27 cellular contexts compared by ENCODE assay signal in genomic region chr10:112655722-112656121, GRCh38.
"Had no signal": no experiment of that assay in that cellular context is flagged by ENCODE, and none has a peak within 500 bp of the region (broad histone marks: within the 10 kb centered on the region; RNA-seq: fewer than 3 reads in every experiment).

No MANE protein-coding gene starts in this region.

- ATAC-seq: effector memory CD8-positive, alpha-beta T cell; esophagus mucosa; gastrocnemius medialis; heart right ventricle; left colon; left lung; left ventricle myocardium superior; lower lobe of right lung; mucosa of descending colon had no signal

- H3K36me3 ChIP-seq: colonic mucosa, esophagus squamous epithelium, gastrocnemius medialis, left lung, lower lobe of right lung had no signal

- H3K27me3 Mint-ChIP-seq: dendritic cell treated with granulocyte-macrophage colony-stimulating factor and Interleukin-4, amounts not matched to agents 40 ng/mL and 50 ng/mL, for 4 days; effector memory CD8-positive, alpha-beta T cell had no signal

- H3K9me3 Mint-ChIP-seq: dendritic cell treated with granulocyte-macrophage colony-stimulating factor and Interleukin-4, amounts not matched to agents 40 ng/mL and 50 ng/mL, for 4 days; effector memory CD8-positive, alpha-beta T cell; endodermal cell; mesothelial cell of epicardium had no signal

- H3K9me3 ChIP-seq: colonic mucosa, esophagus squamous epithelium, gastrocnemius medialis, left lung, lower lobe of right lung, mucosa of descending colon had no signal

- H3K27ac Mint-ChIP-seq: dendritic cell treated with granulocyte-macrophage colony-stimulating factor and Interleukin-4, amounts not matched to agents 40 ng/mL and 50 ng/mL, for 4 days; endodermal cell; mesothelial cell of epicardium had no signal

- H3K36me3 Mint-ChIP-seq: mesothelial cell of epicardium had no signal

- DNase-seq: colonic mucosa; cortex of kidney; effector CD8-positive, alpha-beta T cell; effector memory CD8-positive, alpha-beta T cell; endodermal cell; erythroblast; esophagus squamous epithelium; foreskin fibroblast; foreskin melanocyte; gastrocnemius medialis; glutamatergic neuron; head of caudate nucleus; heart right ventricle; hippocampal formation; islet precursor cell; kidney; kidney glomerular epithelial cell; left colon; left lung; left ventricle myocardium superior; lower lobe of right lung; mesenchymal stem cell; mucosa of descending colon had no signal

- H3K27me3 ChIP-seq: colonic mucosa, esophagus squamous epithelium, gastrocnemius medialis, heart right ventricle, left lung had no signal

- H3K4me3 Mint-ChIP-seq: dendritic cell treated with granulocyte-macrophage colony-stimulating factor and Interleukin-4, amounts not matched to agents 40 ng/mL and 50 ng/mL, for 4 days; effector memory CD8-positive, alpha-beta T cell; endodermal cell; mesothelial cell of epicardium had no signal

- H3K27ac ChIP-seq: colonic mucosa, epithelial cell of prostate, esophagus squamous epithelium, gastrocnemius medialis, heart right ventricle, left lung, lower lobe of right lung had no signal

- H3K4me3 ChIP-seq: colonic mucosa, esophagus squamous epithelium, gastrocnemius medialis, heart right ventricle, left lung, lower lobe of right lung, mucosa of descending colon had no signal

- H3K4me1 ChIP-seq: colonic mucosa, gastrocnemius medialis, heart right ventricle, left lung, lower lobe of right lung had no signal
